Comparison of ENCODE assay signal across 10 cellular contexts in genomic region chr7:80659120-80660055, GRCh38. TPM values are rescaled to one million over a fixed set of nuclear protein-coding genes. Genes with fewer than 3 reads are reported as not detected.
A peak's percentile ranks its signal among the peaks of the same experiment; 100 is the strongest.
DNase-seq lines count a peak whose midpoint lies in the region; ATAC-seq, FAIRE-seq and TF ChIP-seq lines count a peak whose summit lies in the region.
"Had no signal": no experiment of that assay in that cellular context is flagged by ENCODE, and none has a peak within 500 bp of the region (broad histone marks: within the 10 kb centered on the region; RNA-seq: fewer than 3 reads in every experiment).

No MANE protein-coding gene starts in this region.

- no peak overlapping the region for H3K27ac Mint-ChIP-seq in activated T-helper 17 cell treated with anti-CD3 and anti-CD28 coated beads, Interleukin-2, amount 50 U/mL, for 72 hours

- H2AK5ac ChIP-seq in mesendoderm (ENCODE audit: low read length): no peak overlapping the region

- H3K79me1 ChIP-seq in mesendoderm (ENCODE audit: low read length): no peaks in the 10 kb centered on the region

- no peak overlapping the region for H4K8ac ChIP-seq in mesendoderm (ENCODE audit: low read depth, low read length)

- H3K56ac ChIP-seq in mesendoderm (ENCODE audit: low read length): no peak overlapping the region

- H2BK120ac ChIP-seq in mesendoderm (ENCODE audit: low read depth, low read length): no peak overlapping the region

- H3K36me3 ChIP-seq in mesendoderm (ENCODE audit: control insufficient read depth, insufficient read depth, low read length): no peaks in the 10 kb centered on the region
- H3K36me3 ChIP-seq: SJSA1 had no signal

- H3K4me1 ChIP-seq in mesendoderm (ENCODE audit: control insufficient read depth, low read depth, low read length): no peaks in the 10 kb centered on the region
- H3K4me1 ChIP-seq: SJSA1 had no signal

- no peak overlapping the region for H2BK15ac ChIP-seq in mesendoderm (replicated peaks; ENCODE audit: low read depth)

- no peak overlapping the region for H3K9ac ChIP-seq in mesendoderm (ENCODE audit: low read length)

- H3K27ac ChIP-seq in mesendoderm (ENCODE audit: low read depth, low read length): no peak overlapping the region
- H3K27ac ChIP-seq: SJSA1 had no signal

- no peak overlapping the region for H3K4me3 Mint-ChIP-seq in activated T-helper 17 cell treated with anti-CD3 and anti-CD28 coated beads, Interleukin-2, amount 50 U/mL, for 72 hours

- DNase-seq in Daoy (ENCODE audit: low read depth): peak; percentile 12
- no peak for DNase-seq in H54 (ENCODE audit: insufficient read length, low spot score)
- peak; percentile 80 for DNase-seq in NCI-H2227 treated with DMSO at 0.1 percent for 48 hours (lab: John Stamatoyannopoulos, UW)
- peak; percentile 51 to 68 for DNase-seq in cardiac fibroblast (ENCODE audit: low read depth in 2 of 2)
- DNase-seq in mesendoderm: peak; percentile 11
- DNase-seq in NCI-H128 (lab: John Stamatoyannopoulos, UW; ENCODE audit: unreplicated experiment): no peak
- DNase-seq in activated gamma-delta T cell (lab: John Stamatoyannopoulos, UW): no peak
- DNase-seq: right cardiac atrium had no signal

- no peak overlapping the region for H4K5ac ChIP-seq in mesendoderm (ENCODE audit: low read length)

- no peak for TF ChIP-seq POLR2A in H54 (IDR thresholded peaks at IDR 0.05; ENCODE audit: low read depth, low read length)

- no peak overlapping the region for H3K23ac ChIP-seq in mesendoderm (ENCODE audit: low read length)

- TF ChIP-seq CTCF in cardiac fibroblast (IDR thresholded peaks at IDR 0.05; ENCODE audit: low read depth, low read length): peak; percentile 53

- H3K79me2 ChIP-seq in mesendoderm (ENCODE audit: control insufficient read depth, insufficient read depth, low read length): no peaks in the 10 kb centered on the region

- H3K18ac ChIP-seq in mesendoderm (ENCODE audit: low read length): no peak overlapping the region

- H3K4ac ChIP-seq in mesendoderm (ENCODE audit: low read depth, low read length): no peak overlapping the region

- H3K27me3 Mint-ChIP-seq in activated T-helper 17 cell treated with anti-CD3 and anti-CD28 coated beads, Interleukin-2, amount 50 U/mL, for 72 hours: no peaks in the 10 kb centered on the region

- WGBS in mesendoderm (ENCODE audit: extremely low coverage, insufficient coverage, low lambda C conversion rate): no CpG with 5 or more reads among the region's 3 CpGs

- no peaks in the 10 kb centered on the region for H3K36me3 Mint-ChIP-seq in activated T-helper 17 cell treated with anti-CD3 and anti-CD28 coated beads, Interleukin-2, amount 50 U/mL, for 72 hours (ENCODE audit: low read depth)

- no peak overlapping the region for H3K4me2 ChIP-seq in mesendoderm (ENCODE audit: low read length)

- H3K4me3 ChIP-seq in cardiac fibroblast (replicated peaks in 1 of 2; ENCODE audit: low read depth in 2 of 2, low read length in 2 of 2): no peak overlapping the region
- no peak overlapping the region for H3K4me3 ChIP-seq in mesendoderm (ENCODE audit: low read length)
- H3K4me3 ChIP-seq: SJSA1 had no signal

- H3K9me3 Mint-ChIP-seq in activated T-helper 17 cell treated with anti-CD3 and anti-CD28 coated beads, Interleukin-2, amount 50 U/mL, for 72 hours: no peaks in the 10 kb centered on the region

- FAIRE-seq in H54 (lab: Jason Lieb, UNC): peak; percentile 86

- H2BK5ac ChIP-seq in mesendoderm (ENCODE audit: low read length): no peak overlapping the region

- H3K27me3 ChIP-seq in mesendoderm (ENCODE audit: insufficient read depth, low read length, poor library complexity): no peaks in the 10 kb centered on the region

- no peaks in the 10 kb centered on the region for H3K4me1 Mint-ChIP-seq in activated T-helper 17 cell treated with anti-CD3 and anti-CD28 coated beads, Interleukin-2, amount 50 U/mL, for 72 hours

- ATAC-seq in activated T-helper 17 cell treated with anti-CD3 and anti-CD28 coated beads, Interleukin-2, amount 50 U/mL, for 72 hours (replicated peaks): no peak

RNA-seq across cellular contexts. Expression of gene CD36, which starts 20.9 kb away (rescaled TPM):
- total RNA-seq in Daoy (2014; rRNA removed; shearing (Covaris generic)): not detected in 2 replicates
- polyA plus RNA-seq in mesendoderm (2013, experiment 1 of 2): 0.20 TPM
- polyA plus RNA-seq in mesendoderm (2013, experiment 2 of 2): 0.20 TPM
- not detected for total RNA-seq in activated T-helper 17 cell treated with anti-CD3 and anti-CD28 coated beads, Interleukin-2, amount 50 U/mL, for 72 hours

Comparison
In these comparisons a context has a peak if more than half of its experiments do, and no peak if none do; other contexts are left out.
1. DNase-seq: peak in Daoy (single experiment), NCI-H2227 treated with DMSO at 0.1 percent for 48 hours (single experiment), cardiac fibroblast (2 of 2) and mesendoderm (single experiment); none in H54 (single experiment), NCI-H128 (single experiment) and activated gamma-delta T cell (single experiment).